Comparison of ENCODE assay signal across 13 cellular contexts in the genomic region with DNA sequence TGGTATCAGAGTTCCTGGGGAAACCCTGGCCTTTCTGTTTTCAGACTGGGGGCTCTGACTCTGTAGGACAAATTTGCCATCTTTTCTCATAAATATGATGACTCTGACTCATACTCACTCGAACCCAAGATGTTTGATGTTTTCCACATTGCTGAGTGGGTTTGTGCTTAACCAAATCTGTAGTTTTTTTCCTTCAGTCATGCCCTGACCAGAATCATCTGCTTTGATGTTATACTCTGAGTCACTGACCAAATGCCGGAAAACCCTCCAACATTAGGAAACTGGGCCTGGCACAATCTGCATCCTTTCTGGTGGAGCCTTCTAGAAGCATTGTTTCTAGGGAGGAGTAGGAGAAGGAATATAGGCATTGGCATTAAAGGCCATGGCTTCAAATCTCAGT.
DNase-seq lines count a peak whose midpoint lies in the region; ATAC-seq, FAIRE-seq and TF ChIP-seq lines count a peak whose summit lies in the region.
"Had no signal": no experiment of that assay in that cellular context is flagged by ENCODE, and none has a peak within 500 bp of the region (broad histone marks: within the 10 kb centered on the region; RNA-seq: fewer than 3 reads in every experiment).

No MANE protein-coding gene starts in this region.

- no peak overlapping the region for H3K14ac ChIP-seq in IMR-90 (replicated peaks; ENCODE audit: low read depth, low read length)

- TF ChIP-seq POLR2A in IMR-90 (IDR thresholded peaks at IDR 0.05; ENCODE audit: low read depth, low read length): no peak

- TF ChIP-seq CTCF in CD14-positive monocyte (IDR thresholded peaks at IDR 0.05) (no peak), IMR-90 (conservative IDR thresholded peaks at IDR 0.05; ENCODE audit: low read depth, low read length) (no peak), bronchial epithelial cell (IDR thresholded peaks at IDR 0.05; ENCODE audit: insufficient read depth, low read length, severe bottlenecking) (no peak), neural progenitor cell (IDR thresholded peaks at IDR 0.05) (no peak)

- H3K4me2 ChIP-seq in IMR-90 (ENCODE audit: low read depth, low read length): no peak overlapping the region
- no peak overlapping the region for H3K4me2 ChIP-seq in neural progenitor cell

- in situ Hi-C loops in IMR-90 (cut with MboI; ENCODE audit: low sequenced_read_pairs) (loop anchor here (10.0 kb wide), 1 partner anchor 286 kb away; a partner anchor contains a TSS), KBM-7 (cut with MboI; ENCODE audit: low pct_unique_long_range_greater_than_20kb, low sequenced_read_pairs) (no loop called here)

- H2AFZ ChIP-seq in IMR-90 (replicated peaks; ENCODE audit: low read length, poor library complexity): no peak overlapping the region
- no peak overlapping the region for H2AFZ ChIP-seq in neural progenitor cell (replicated peaks)

- ATAC-seq in IMR-90 (ENCODE audit: low read depth): peak; percentile 59; the same call in 1 of the 2 replicates
- ATAC-seq: upper lobe of right lung had no signal

- no peak overlapping the region for H3K4ac ChIP-seq in IMR-90 (ENCODE audit: low read depth, low read length)

- TF ChIP-seq RAD21 in IMR-90 (IDR thresholded peaks at IDR 0.05; ENCODE audit: low read length): no peak

- H3K79me2 ChIP-seq in neural progenitor cell (ENCODE audit: low read depth): no peaks in the 10 kb centered on the region

- no peak overlapping the region for H3K27ac ChIP-seq in IMR-90 (ENCODE audit: insufficient read depth, low read length)
- no peak overlapping the region for H3K27ac ChIP-seq in neural progenitor cell
- no peak overlapping the region for H3K27ac ChIP-seq in SJCRH30
- H3K27ac ChIP-seq: left ventricle myocardium inferior, upper lobe of right lung had no signal

- no peak overlapping the region for H2BK5ac ChIP-seq in IMR-90 (ENCODE audit: low read depth, low read length, poor library complexity, severe bottlenecking)

- H2AK9ac ChIP-seq in IMR-90 (replicated peaks; ENCODE audit: low read depth, low read length, poor library complexity): no peak overlapping the region

- H3K9me3 Mint-ChIP-seq in CD14-positive monocyte (no peaks in the 10 kb centered on the region), neural progenitor cell (no peaks in the 10 kb centered on the region)
- H3K9me3 Mint-ChIP-seq: T-helper 1 cell treated with Interleukin-12 subunit alpha and Interleukin-12 subunit beta and Interleukin-4 antibody, amounts not matched to agents 30 μg/mL and 1 μg/mL, for 36 hours had no signal

- no TSS peak for BruUV-seq in IMR-90 (replicated peaks; lab: Mats Ljungman, UMichigan)

- H3K36me3 Mint-ChIP-seq in CD14-positive monocyte (no peaks in the 10 kb centered on the region), neural progenitor cell (no peaks in the 10 kb centered on the region)

- H3K4me3 ChIP-seq in IMR-90 (ENCODE audit: insufficient read depth, low read depth, low read length): no peak overlapping the region
- H3K4me3 ChIP-seq in bronchial epithelial cell (ENCODE audit: low read depth, low read length): no peak overlapping the region
- no peak overlapping the region for H3K4me3 ChIP-seq in neural progenitor cell
- no peak overlapping the region for H3K4me3 ChIP-seq in SJCRH30
- H3K4me3 ChIP-seq: left ventricle myocardium inferior, upper lobe of right lung had no signal

- H3K4me1 ChIP-seq in IMR-90 (ENCODE audit: control insufficient read depth, insufficient read depth, low read length): no peaks in the 10 kb centered on the region
- peaks cover 26% of the 10 kb centered on the region for H3K4me1 ChIP-seq in neural progenitor cell
- H3K4me1 ChIP-seq in SJCRH30: peaks cover 31% of the 10 kb centered on the region

- H3K27ac Mint-ChIP-seq in CD14-positive monocyte (peak overlapping the region in 4 of 7 donors; percentile 15 to 64 (median 55)), neural progenitor cell (peak overlapping the region; percentile 32)
- H3K27ac Mint-ChIP-seq: T-helper 1 cell treated with Interleukin-12 subunit alpha and Interleukin-12 subunit beta and Interleukin-4 antibody, amounts not matched to agents 30 μg/mL and 1 μg/mL, for 36 hours had no signal

- POLR2A ChIA-PET in IMR-90 (lab: Charles Lee; ENCODE audit: unreplicated experiment): no interaction called here

- peaks cover 13% of the 10 kb centered on the region; the same call in 1 of the 2 replicates for H3K27me3 ChIP-seq in IMR-90 (ENCODE audit: control insufficient read depth, insufficient read depth, low read length)
- H3K27me3 ChIP-seq in bronchial epithelial cell (ENCODE audit: control insufficient read depth, insufficient read depth, low read length): no peaks in the 10 kb centered on the region
- no peaks in the 10 kb centered on the region for H3K27me3 ChIP-seq in neural progenitor cell
- H3K27me3 ChIP-seq in SJCRH30: no peaks in the 10 kb centered on the region
- H3K27me3 ChIP-seq: upper lobe of right lung had no signal

- FAIRE-seq in bronchial epithelial cell (lab: Jason Lieb, UNC): peak; percentile 32

- H2BK20ac ChIP-seq in IMR-90 (ENCODE audit: low read depth, low read length): no peak overlapping the region

- no peak overlapping the region for H3K56ac ChIP-seq in IMR-90 (ENCODE audit: extremely low read depth, insufficient read depth, low read length)

- no peak overlapping the region for H3K18ac ChIP-seq in IMR-90 (ENCODE audit: low read depth, low read length)

- dilution Hi-C loops in IMR-90 (cut with HindIII; ENCODE audit: low sequenced_read_pairs, unreplicated experiment): no loop called here

- H4K5ac ChIP-seq in IMR-90 (ENCODE audit: low read depth, low read length): no peak overlapping the region

- no peak overlapping the region for H4K8ac ChIP-seq in IMR-90 (ENCODE audit: low read depth in 2 of 2, low read length in 2 of 2)

- no peaks in the 10 kb centered on the region for H3K36me3 ChIP-seq in IMR-90 (ENCODE audit: control insufficient read depth, insufficient read depth, low read length)
- no peaks in the 10 kb centered on the region for H3K36me3 ChIP-seq in bronchial epithelial cell (ENCODE audit: control insufficient read depth, insufficient read depth, low read length)
- H3K36me3 ChIP-seq in neural progenitor cell: no peaks in the 10 kb centered on the region
- no peaks in the 10 kb centered on the region for H3K36me3 ChIP-seq in SJCRH30
- H3K36me3 ChIP-seq: left ventricle myocardium inferior, upper lobe of right lung had no signal

- H3F3A ChIP-seq in neural progenitor cell (ENCODE audit: low read depth): peaks cover 5% of the 10 kb centered on the region

- no peak overlapping the region for H4K91ac ChIP-seq in IMR-90 (ENCODE audit: insufficient read depth, low read depth, low read length)

- H3K9ac ChIP-seq in IMR-90 (ENCODE audit: low read depth, low read length) (no peak overlapping the region), neural progenitor cell (no peak overlapping the region)

- H3K9me3 ChIP-seq in IMR-90 (ENCODE audit: control insufficient read depth, insufficient read depth, low read length) (no peaks in the 10 kb centered on the region), neural progenitor cell (ENCODE audit: low read depth) (no peaks in the 10 kb centered on the region), SJCRH30 (replicated peaks) (no peaks in the 10 kb centered on the region)
- H3K9me3 ChIP-seq: left ventricle myocardium inferior, upper lobe of right lung had no signal

- DNase-seq in CD14-positive monocyte (ENCODE audit: low spot score) (no peak), IMR-90 (peak; percentile 55), bronchial epithelial cell (ENCODE audit: low read depth) (peak; percentile 42), neural progenitor cell (ENCODE audit: low spot score) (no peak), NCI-H1105 treated with DMSO at 0.1 percent for 48 hours (lab: John Stamatoyannopoulos, UW) (no peak), NCI-H69 (lab: John Stamatoyannopoulos, UW) (no peak), SJCRH30 (no peak), KBM-7 (no peak)
- DNase-seq: activated CD8-positive, alpha-beta memory T cell treated with anti-CD3 and anti-CD28 coated beads, Interleukin-2, amount 50 U/mL, for 4 hours; left ventricle myocardium inferior; NCI-H1436 treated with DMSO at 0.1 percent for 48 hours; upper lobe of right lung had no signal

- H4K20me1 ChIP-seq in IMR-90 (ENCODE audit: insufficient read depth, low read length) (no peaks in the 10 kb centered on the region), neural progenitor cell (ENCODE audit: low read depth) (no peaks in the 10 kb centered on the region)

- CTCF ChIA-PET in IMR-90 (lab: Yijun Ruan, JAX): no interaction called here

- H2BK15ac ChIP-seq in IMR-90 (ENCODE audit: low read depth, low read length): no peak overlapping the region

- H3K23ac ChIP-seq in IMR-90 (ENCODE audit: low read depth, low read length): no peak overlapping the region; the same call in 1 of the 2 replicates

- no peak overlapping the region for H2BK120ac ChIP-seq in IMR-90 (ENCODE audit: low read depth, low read length)

- H2AK5ac ChIP-seq in IMR-90 (ENCODE audit: low read depth, low read length): no peak overlapping the region

- H3K27me3 Mint-ChIP-seq in CD14-positive monocyte (ENCODE audit: low read depth in 3 of 3): peaks cover 2 to 4% (median 3%) of the 10 kb centered on the region in 3 donors
- peaks cover 5% of the 10 kb centered on the region for H3K27me3 Mint-ChIP-seq in neural progenitor cell (ENCODE audit: insufficient read depth, low read depth)

- 0 out of 2 replicates have a peak, but pooled peaks cover 4% of the 10 kb centered on the region for H3K9me1 ChIP-seq in IMR-90 (ENCODE audit: insufficient read depth, low read length)

- no peaks in the 10 kb centered on the region for H3K79me1 ChIP-seq in IMR-90 (ENCODE audit: low read depth in 1 of 2, low read length in 2 of 2)

- H3K4me1 Mint-ChIP-seq in CD14-positive monocyte: peaks cover 40% of the 10 kb centered on the region
- peaks cover 25% of the 10 kb centered on the region for H3K4me1 Mint-ChIP-seq in neural progenitor cell

- no CpG with 5 or more reads among the region's 2 CpGs for WGBS in IMR-90 (ENCODE audit: extremely low coverage in 2 of 2, insufficient read length in 1 of 2), 2 experiments

- H3K4me3 Mint-ChIP-seq in CD14-positive monocyte (no peak overlapping the region), neural progenitor cell (no peak overlapping the region)
- H3K4me3 Mint-ChIP-seq: T-helper 1 cell treated with Interleukin-12 subunit alpha and Interleukin-12 subunit beta and Interleukin-4 antibody, amounts not matched to agents 30 μg/mL and 1 μg/mL, for 36 hours had no signal

- intact Hi-C loops in CD14-positive monocyte (cut with micrococcal nuclease): loop anchor here in 1 of 2 donors (10.0 kb wide), 1 partner anchor 216 kb away; no protein-coding TSS in a partner anchor
- intact Hi-C loops in IMR-90 (cut with micrococcal nuclease): no loop called here

TF ChIP-seq in IMR-90, 13 proteins besides CTCF, POLR2A, EP300 and RAD21 (continues in another document):
- TF ChIP-seq NFE2L2 (IDR thresholded peaks at IDR 0.05; ENCODE audit: low read depth, low read length): no peak
- no peak for TF ChIP-seq MXI1 (IDR thresholded peaks at IDR 0.05; ENCODE audit: borderline replicate concordance, low read depth, low read length)

Comparison
In these comparisons a context has a peak if more than half of its experiments do, and no peak if none do; other contexts are left out.
1. DNase-seq: peak in IMR-90 (single experiment) and bronchial epithelial cell (single experiment); none in CD14-positive monocyte (single experiment), neural progenitor cell (single experiment), NCI-H1105 treated with DMSO at 0.1 percent for 48 hours (single experiment), NCI-H69 (single experiment), SJCRH30 (0 of 2) and KBM-7 (single experiment).